24 cellular contexts compared by ENCODE assay signal in the genomic region with DNA sequence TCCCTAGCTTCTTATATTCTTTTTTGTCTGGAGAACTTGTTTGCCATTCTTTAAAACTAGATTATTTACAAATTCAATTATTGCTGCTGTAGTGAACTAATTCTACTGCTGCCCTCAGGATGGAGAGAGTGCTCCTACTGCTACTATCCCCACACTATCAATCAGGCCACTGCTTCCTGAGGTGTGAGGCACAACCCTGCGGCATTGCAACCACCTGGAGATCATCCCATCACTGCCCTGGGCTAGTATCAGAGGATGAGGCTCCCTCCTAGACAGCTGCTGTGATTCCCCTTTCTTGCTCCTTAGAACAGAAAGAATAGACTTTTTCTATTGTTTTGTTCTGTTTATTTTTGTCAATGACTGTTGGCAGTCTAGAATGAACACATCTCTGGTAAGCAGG.
"Had no signal": no experiment of that assay in that cellular context is flagged by ENCODE, and none has a peak within 500 bp of the region (broad histone marks: within the 10 kb centered on the region; RNA-seq: fewer than 3 reads in every experiment).

No MANE protein-coding gene starts in this region.

- H3K9me2 ChIP-seq: SK-N-SH had no signal

- H3K9me3 ChIP-seq: MG63, SK-N-SH had no signal

- ATAC-seq: HepG2, Panc1, PC-3 had no signal

- H3K4me2 ChIP-seq: SK-N-SH had no signal

- H3K27ac ChIP-seq: RWPE1 had no signal

- H3K9ac ChIP-seq: SK-N-SH had no signal

- H3K36me3 ChIP-seq: MG63 had no signal

- H3K4me3 ChIP-seq: MG63 had no signal

- H3K27me3 ChIP-seq: MG63 had no signal

- DNase-seq: IMR-90, Karpas-422, KG1, MG63, NCI-H1092, NCI-H1105 treated with DMSO at 0.1 percent for 48 hours, NCI-H1417 treated with DMSO at 0.1 percent for 48 hours, NCI-H146, NCI-H1694 treated with DMSO at 0.1 percent for 48 hours, NCI-H1930, NCI-H2081, NCI-H2107, NCI-H2171 treated with DMSO at 0.1 percent for 48 hours, NCI-H2227 treated with DMSO at 0.1 percent for 48 hours, NCI-H524, NCI-H526 treated with DMSO at 0.1 percent for 48 hours, NCI-H774, PC-3, SHP77, SK-N-SH, T-helper 1 cell had no signal
